8 cellular contexts compared by ENCODE assay signal in genomic region chr17:76452102-76452645, GRCh38. TPM values are rescaled to one million over a fixed set of nuclear protein-coding genes. Genes with fewer than 3 reads are reported as not detected.
DNase-seq lines count a peak whose midpoint lies in the region; ATAC-seq and TF ChIP-seq lines count a peak whose summit lies in the region.

No MANE protein-coding gene starts in this region.

- H3F3A ChIP-seq in SU-DHL-6 (ENCODE audit: insufficient read depth) = no peaks in the 10 kb centered on the region

- peak overlapping the region; percentile 77 to 81; a peak in 3 of 4 replicates for H3K4me3 ChIP-seq in DND-41 (ENCODE audit: low read depth in 1 of 2, low read length in 2 of 2)
- peak overlapping the region; percentile 65 for H3K4me3 ChIP-seq in HAP-1
- peak overlapping the region; percentile 79 for H3K4me3 ChIP-seq in SU-DHL-6 (ENCODE audit: insufficient read depth, low read length, poor library complexity, severe bottlenecking)
- peak overlapping the region; percentile 65 to 91 (median 89) for H3K4me3 ChIP-seq in esophagus squamous epithelium

- peaks cover 4% of the 10 kb centered on the region for H3K27me3 ChIP-seq in DND-41 (ENCODE audit: insufficient read depth, low read length, poor library complexity)
- no peaks in the 10 kb centered on the region for H3K27me3 ChIP-seq in HAP-1 (ENCODE audit: low read depth)
- H3K27me3 ChIP-seq in SU-DHL-6 (ENCODE audit: low read length) = no peaks in the 10 kb centered on the region
- H3K27me3 ChIP-seq in esophagus squamous epithelium = no peaks in the 10 kb centered on the region

- H3K9ac ChIP-seq in DND-41 (ENCODE audit: low read depth, low read length) = peak overlapping the region; percentile 93
- peak overlapping the region; percentile 77 for H3K9ac ChIP-seq in SU-DHL-6 (ENCODE audit: low read length)

- no peak for TF ChIP-seq POLR2A in esophagus squamous epithelium (IDR thresholded peaks at IDR 0.05)

- H2AFZ ChIP-seq in DND-41 (ENCODE audit: low read depth, low read length) (peak overlapping the region; percentile 82; the same call in 1 of the 2 replicates), SU-DHL-6 (ENCODE audit: low read depth, low read length, severe bottlenecking) (no peak overlapping the region)

- ATAC-seq in DND-41 (ENCODE audit: insufficient read depth, low read depth) (peak; percentile 35), omental fat pad (ENCODE audit: low FRiP score) (peak; percentile 57), HG03439 (IDR thresholded peaks at IDR 0.05; ENCODE audit: unreplicated experiment) (no peak)

- intact Hi-C loops in esophagus squamous epithelium (cut with DNase I) = no loop called here

- no peak for DNase-seq in DND-41
- peak in 1 of 2 experiments; percentile 48 for DNase-seq in HAP-1 (ENCODE audit: low spot score in 2 of 2)
- DNase-seq in esophagus squamous epithelium (lab: John Stamatoyannopoulos, UW) = no peak
- no peak for DNase-seq in omental fat pad (ENCODE audit: low spot score)
- no peak for DNase-seq in HuH-7 (ENCODE audit: low spot score)
- DNase-seq in effector CD8-positive, alpha-beta T cell (lab: John Stamatoyannopoulos, UW) = no peak

- no peak for TF ChIP-seq CTCF in DND-41 (IDR thresholded peaks at IDR 0.05; ENCODE audit: borderline replicate concordance, extremely low read depth, low read length, poor library complexity, severe bottlenecking)
- TF ChIP-seq CTCF in SU-DHL-6 (IDR thresholded peaks at IDR 0.05; ENCODE audit: insufficient read depth, low read length, poor library complexity, severe bottlenecking) = no peak
- TF ChIP-seq CTCF in esophagus squamous epithelium (IDR thresholded peaks at IDR 0.05) = no peak
- no peak for TF ChIP-seq CTCF in omental fat pad (IDR thresholded peaks at IDR 0.05)

- in situ Hi-C loops in HAP-1 (cut with MboI; ENCODE audit: low sequenced_read_pairs) = no loop called here

- peak overlapping the region; percentile 73 for H3K4me2 ChIP-seq in DND-41 (ENCODE audit: insufficient read depth, low read length)
- peak overlapping the region; percentile 86 for H3K4me2 ChIP-seq in SU-DHL-6 (ENCODE audit: low read depth, low read length, poor library complexity, severe bottlenecking)

- H3K4me1 ChIP-seq in DND-41 (ENCODE audit: insufficient read depth, low read length) (peaks cover 31% of the 10 kb centered on the region), HAP-1 (peaks cover 11% of the 10 kb centered on the region), esophagus squamous epithelium (peaks cover 16 to 36% (median 17%) of the 10 kb centered on the region in 3 donors)

- H4K20me1 ChIP-seq in DND-41 (ENCODE audit: insufficient read depth, low read length) (peaks cover 49% of the 10 kb centered on the region), SU-DHL-6 (ENCODE audit: low read depth, low read length) (peaks cover 7% of the 10 kb centered on the region; the same call in 1 of the 2 replicates)

- H3K36me3 ChIP-seq in DND-41 (ENCODE audit: insufficient read depth, low read length) = peaks cover 2% of the 10 kb centered on the region; the same call in 1 of the 2 replicates
- peaks cover 8% of the 10 kb centered on the region for H3K36me3 ChIP-seq in HAP-1 (replicated peaks)
- no peaks in the 10 kb centered on the region for H3K36me3 ChIP-seq in SU-DHL-6 (ENCODE audit: low read length)
- no peaks in the 10 kb centered on the region for H3K36me3 ChIP-seq in esophagus squamous epithelium

- H3K9me2 ChIP-seq in SU-DHL-6 (replicated peaks; ENCODE audit: insufficient read depth, low read length) = no peaks in the 10 kb centered on the region

- WGBS in esophagus squamous epithelium, 2 donors = 2% methylated on average over 5 to 6 of the region's 28 CpGs

- H3K79me2 ChIP-seq in DND-41 (ENCODE audit: insufficient read depth, low read length) (peaks cover 56% of the 10 kb centered on the region), SU-DHL-6 (ENCODE audit: insufficient read depth, low read length) (peaks cover 25% of the 10 kb centered on the region)

- no peaks in the 10 kb centered on the region for H3K9me3 ChIP-seq in DND-41 (ENCODE audit: insufficient read depth, low read length, severe bottlenecking)
- H3K9me3 ChIP-seq in HAP-1 = no peaks in the 10 kb centered on the region
- no peaks in the 10 kb centered on the region for H3K9me3 ChIP-seq in SU-DHL-6 (ENCODE audit: insufficient read depth, low read length)
- H3K9me3 ChIP-seq in esophagus squamous epithelium = no peaks in the 10 kb centered on the region

- H3K27ac ChIP-seq in DND-41 (ENCODE audit: low read length) = no peak overlapping the region; the same call in 1 of the 2 replicates
- H3K27ac ChIP-seq in SU-DHL-6 (ENCODE audit: low read depth, low read length) = no peak overlapping the region
- peak overlapping the region in 3 of 4 donors; percentile 77 to 86 (median 80) for H3K27ac ChIP-seq in esophagus squamous epithelium

RNA-seq across cellular contexts. Expression of gene UBE2O, which starts 0.8 kb away (rescaled TPM):
- total RNA-seq in esophagus squamous epithelium (10 to 100 TPM; 11.9 to 19.8 (median 16.3) TPM), omental fat pad (10 to 100 TPM; 12.5 to 27.5 (median 20.0) TPM)

RNA-seq across cellular contexts. Expression of gene AANAT, which starts 15.2 kb away (rescaled TPM):
- total RNA-seq in esophagus squamous epithelium (not detected), omental fat pad (not detected)

RNA-seq across cellular contexts. Expression of gene RHBDF2, which starts 49.0 kb away (rescaled TPM):
- total RNA-seq in esophagus squamous epithelium = 10 to 100 TPM; 27.0 to 38.5 (median 33.7) TPM
- total RNA-seq in omental fat pad = 10 to 100 TPM; 29.9 to 77.9 (median 56.7) TPM

Comparison
In these comparisons a context has a peak if more than half of its experiments do, and no peak if none do; other contexts are left out.
1. H3K27ac ChIP-seq: peak in esophagus squamous epithelium (3 of 4); none in DND-41 (single experiment) and SU-DHL-6 (single experiment).
2. Peak in every context shown above with its lines, with median percentiles within 50 percentile points of each other: H3K4me3 ChIP-seq.